ENCODE assay signal across 8 cellular contexts in genomic region chr10:99435986-99436633, GRCh38. TPM values are rescaled to one million over a fixed set of nuclear protein-coding genes. Genes with fewer than 3 reads are reported as not detected.
A peak's percentile ranks its signal among the peaks of the same experiment; 100 is the strongest.
DNase-seq lines count a peak whose midpoint lies in the region; ATAC-seq and TF ChIP-seq lines count a peak whose summit lies in the region.

No MANE protein-coding gene starts in this region.

- H3K4me2 ChIP-seq in Loucy (ENCODE audit: low read depth, low read length, poor library complexity, severe bottlenecking): peak overlapping the region; percentile 37

- H4K20me1 ChIP-seq in Loucy (ENCODE audit: insufficient read depth, low read length, poor library complexity, severe bottlenecking): peaks cover 3% of the 10 kb centered on the region

- TF ChIP-seq CTCF in Loucy (conservative IDR thresholded peaks at IDR 0.05; ENCODE audit: low read length) (peak; percentile 71), fibroblast of villous mesenchyme (IDR thresholded peaks at IDR 0.05; ENCODE audit: insufficient read depth, low read depth, low read length) (peak; percentile 52)

- H3K9me3 ChIP-seq in Loucy (ENCODE audit: insufficient read depth, low read depth, low read length): no peaks in the 10 kb centered on the region

- H3K9me3 Mint-ChIP-seq in stimulated activated naive CD8-positive, alpha-beta T cell treated with anti-CD3 and anti-CD28 coated beads, Interleukin-15, amount 100 ng/mL, for 72 hours: no peaks in the 10 kb centered on the region

- H3K27ac ChIP-seq in rectal smooth muscle tissue (ENCODE audit: low read depth, low read length): peak overlapping the region; percentile 21

- no peak overlapping the region for H2AFZ ChIP-seq in Loucy (ENCODE audit: low read length)

- H3K9ac ChIP-seq in Loucy (ENCODE audit: low read depth, low read length, poor library complexity, severe bottlenecking) (peak overlapping the region; percentile 50), rectal smooth muscle tissue (ENCODE audit: low read length) (no peak overlapping the region)

- H3K36me3 ChIP-seq in Loucy (ENCODE audit: insufficient read depth, low read length) (no peaks in the 10 kb centered on the region), rectal smooth muscle tissue (ENCODE audit: control insufficient read depth, insufficient read depth, low read length) (no peaks in the 10 kb centered on the region)

- no peaks in the 10 kb centered on the region for H3K27me3 ChIP-seq in Loucy (ENCODE audit: insufficient read depth, low read length, poor library complexity, severe bottlenecking)
- H3K27me3 ChIP-seq in rectal smooth muscle tissue (ENCODE audit: control insufficient read depth, insufficient read depth, low read length): no peaks in the 10 kb centered on the region

- H3K4me3 Mint-ChIP-seq in stimulated activated naive CD8-positive, alpha-beta T cell treated with anti-CD3 and anti-CD28 coated beads, Interleukin-15, amount 100 ng/mL, for 72 hours: no peak overlapping the region

- peaks cover 19% of the 10 kb centered on the region for H3K79me2 ChIP-seq in Loucy (ENCODE audit: insufficient read depth, low read length)

- no peaks in the 10 kb centered on the region for H3F3A ChIP-seq in Loucy (ENCODE audit: low read depth)

- H3K4me1 ChIP-seq in Loucy (ENCODE audit: insufficient read depth, low read length, poor library complexity, severe bottlenecking) (peaks cover 28% of the 10 kb centered on the region), rectal smooth muscle tissue (ENCODE audit: control insufficient read depth, insufficient read depth, low read length) (peaks cover 26% of the 10 kb centered on the region)

- H3K27ac Mint-ChIP-seq in stimulated activated naive CD8-positive, alpha-beta T cell treated with anti-CD3 and anti-CD28 coated beads, Interleukin-15, amount 100 ng/mL, for 72 hours: no peak overlapping the region

- H3K4me1 Mint-ChIP-seq in stimulated activated naive CD8-positive, alpha-beta T cell treated with anti-CD3 and anti-CD28 coated beads, Interleukin-15, amount 100 ng/mL, for 72 hours: peaks cover 24% of the 10 kb centered on the region

- no peaks in the 10 kb centered on the region for H3K27me3 Mint-ChIP-seq in stimulated activated naive CD8-positive, alpha-beta T cell treated with anti-CD3 and anti-CD28 coated beads, Interleukin-15, amount 100 ng/mL, for 72 hours

- peak; percentile 68 for ATAC-seq in stimulated activated naive CD8-positive, alpha-beta T cell treated with anti-CD3 and anti-CD28 coated beads, Interleukin-15, amount 100 ng/mL, for 72 hours
- ATAC-seq in stimulated activated naive CD8-positive, alpha-beta T cell treated with anti-CD3 and anti-CD28 coated beads, Interleukin-15, Interleukin-2, amounts not matched to agents 100 U/mL and 50 U/mL, for 24 hours: no peak
- ATAC-seq in GM19324 (IDR thresholded peaks at IDR 0.05; ENCODE audit: low FRiP score, unreplicated experiment): no peak

- DNase-seq in stimulated activated naive CD8-positive, alpha-beta T cell treated with anti-CD3 and anti-CD28 coated beads, Interleukin-15, amount 100 ng/mL, for 72 hours: no peak
- DNase-seq in stimulated activated naive CD8-positive, alpha-beta T cell treated with anti-CD3 and anti-CD28 coated beads, Interleukin-15, Interleukin-2, amounts not matched to agents 100 U/mL and 50 U/mL, for 24 hours: no peak
- DNase-seq in SKM-1 (lab: John Stamatoyannopoulos, UW; ENCODE audit: unreplicated experiment): peak; percentile 19
- peak; percentile 63 for DNase-seq in fibroblast of villous mesenchyme (ENCODE audit: low read depth)
- DNase-seq in stimulated activated CD4-positive, alpha-beta T cell treated with anti-CD3 and anti-CD28 coated beads, Interleukin-15, amount 100 ng/mL, for 24 hours: no peak

- no peak overlapping the region for H3K4me3 ChIP-seq in Loucy (ENCODE audit: low read length, poor library complexity, severe bottlenecking)
- H3K4me3 ChIP-seq in fibroblast of villous mesenchyme (ENCODE audit: low read depth, low read length): no peak overlapping the region
- no peak overlapping the region for H3K4me3 ChIP-seq in rectal smooth muscle tissue (ENCODE audit: low read length)

- no peaks in the 10 kb centered on the region for H3K9me2 ChIP-seq in Loucy (replicated peaks; ENCODE audit: low read depth, low read length)

RNA-seq across cellular contexts. Expression of gene GOT1, which starts 5.7 kb away (rescaled TPM):
- 27.2 and 49.0 TPM in 2 replicates for total RNA-seq in fibroblast of villous mesenchyme

Comparison
In these comparisons a context has a peak if more than half of its experiments do, and no peak if none do; other contexts are left out.
1. DNase-seq: peak in SKM-1 (single experiment) and fibroblast of villous mesenchyme (single experiment); none in stimulated activated naive CD8-positive, alpha-beta T cell treated with anti-CD3 and anti-CD28 coated beads, Interleukin-15, amount 100 ng/mL, for 72 hours (0 of 2), stimulated activated naive CD8-positive, alpha-beta T cell treated with anti-CD3 and anti-CD28 coated beads, Interleukin-15, Interleukin-2, amounts not matched to agents 100 U/mL and 50 U/mL, for 24 hours (single experiment) and stimulated activated CD4-positive, alpha-beta T cell treated with anti-CD3 and anti-CD28 coated beads, Interleukin-15, amount 100 ng/mL, for 24 hours (single experiment).